In genomic region chr18:59666008-59666395, GRCh38 we compare ENCODE assay signal across 9 cellular contexts. TPM values are rescaled to one million over a fixed set of nuclear protein-coding genes. Genes with fewer than 3 reads are reported as not detected.
DNase-seq lines count a peak whose midpoint lies in the region; ATAC-seq and TF ChIP-seq lines count a peak whose summit lies in the region.
"Not testable (repeated sequence)": the region's sequence is repeated elsewhere in the genome, so short reads cannot be mapped to it uniquely, and the experiment has no call there.
"Had no signal": no experiment of that assay in that cellular context is flagged by ENCODE, and none has a peak within 500 bp of the region (broad histone marks: within the 10 kb centered on the region; RNA-seq: fewer than 3 reads in every experiment).

No MANE protein-coding gene starts in this region.

- H3K9me3 ChIP-seq in IMR-90 (ENCODE audit: control insufficient read depth, insufficient read depth, low read length); fibroblast of lung (ENCODE audit: control insufficient read depth, insufficient read depth, low read depth, low read length); left ventricle myocardium inferior (replicated peaks): not testable (repeated sequence)

- H3K23ac ChIP-seq in IMR-90 (ENCODE audit: low read depth, low read length), result peak overlapping the region; percentile 65

- peak overlapping the region; percentile 36 for H3K4me3 ChIP-seq in AG10803 (ENCODE audit: low read length)
- H3K4me3 ChIP-seq in IMR-90 (ENCODE audit: insufficient read depth, low read depth, low read length); astrocyte of the spinal cord (ENCODE audit: low read depth, low read length): not testable (repeated sequence)
- peak overlapping the region in 2 of 4 experiments; percentile 31 to 41 for H3K4me3 ChIP-seq in fibroblast of lung (replicated peaks in 1 of 4; ENCODE audit: control extremely low read depth in 1 of 4, insufficient read depth in 1 of 4, low read depth in 3 of 4, low read length in 4 of 4)
- peak overlapping the region; percentile 11 for H3K4me3 ChIP-seq in left ventricle myocardium inferior
- peak overlapping the region; percentile 37 for H3K4me3 ChIP-seq in skeletal muscle cell (ENCODE audit: low read depth, low read length)

- peaks cover 38 to 81% of the 10 kb centered on the region in 2 experiments for H3K79me1 ChIP-seq in IMR-90 (ENCODE audit: low read depth in 1 of 2, low read length in 2 of 2)

- intact Hi-C loops in IMR-90 (cut with micrococcal nuclease); left ventricle myocardium inferior (cut with micrococcal nuclease): not testable (repeated sequence)

- H3K18ac ChIP-seq in IMR-90 (ENCODE audit: low read depth, low read length), result peak overlapping the region; percentile 22

- peaks cover 22% of the 10 kb centered on the region for H3K9me1 ChIP-seq in IMR-90 (ENCODE audit: insufficient read depth, low read length)

- H3K4me1 Mint-ChIP-seq in nephron, result peaks cover 26% of the 10 kb centered on the region

- H3K4ac ChIP-seq in IMR-90 (ENCODE audit: low read depth, low read length), result peak overlapping the region; percentile 49

- in situ Hi-C loops in IMR-90 (cut with MboI; ENCODE audit: low sequenced_read_pairs); astrocyte of the spinal cord (cut with HindIII; ENCODE audit: low sequenced_read_pairs): not testable (repeated sequence)

- WGBS in IMR-90 (ENCODE audit: extremely low coverage in 2 of 2, insufficient read length in 1 of 2), 2 experiments, result no CpG with 5 or more reads among the region's 9 CpGs

- CTCF ChIA-PET in IMR-90 (lab: Yijun Ruan, JAX), result not testable (repeated sequence)

- H3K4me2 ChIP-seq in IMR-90 (ENCODE audit: low read depth, low read length) (peak overlapping the region; percentile 86), fibroblast of lung (ENCODE audit: extremely low read depth, insufficient read depth, low read length) (peak overlapping the region; percentile 55)

- POLR2A ChIA-PET in IMR-90 (lab: Charles Lee; ENCODE audit: unreplicated experiment), result interaction anchor here (0.7 kb wide), 3 partner anchors 28 to 263 kb away, joined by 3 to 10 read pairs (median 8); no protein-coding TSS in a partner anchor

- H3K79me2 ChIP-seq in fibroblast of lung (ENCODE audit: control insufficient read depth, insufficient read depth, low read length), result peaks cover 91% of the 10 kb centered on the region

- not testable (repeated sequence) for H3K36me3 ChIP-seq in IMR-90 (ENCODE audit: control insufficient read depth, insufficient read depth, low read length); fibroblast of lung (ENCODE audit: control insufficient read depth, insufficient read depth, low read length); left ventricle myocardium inferior

- H3K27me3 Mint-ChIP-seq in nephron (ENCODE audit: low read depth), result not testable (repeated sequence)

- peak overlapping the region in 1 of 2 experiments; percentile 53; a peak in 2 of 4 replicates for H4K8ac ChIP-seq in IMR-90 (ENCODE audit: low read depth in 2 of 2, low read length in 2 of 2)

- peak overlapping the region; percentile 1 for H2AFZ ChIP-seq in IMR-90 (replicated peaks; ENCODE audit: low read length, poor library complexity)
- H2AFZ ChIP-seq in fibroblast of lung (ENCODE audit: low read length), result not testable (repeated sequence)

- peak overlapping the region; percentile 17; the same call in 1 of the 2 replicates for H3K9ac ChIP-seq in IMR-90 (ENCODE audit: low read depth, low read length)
- H3K9ac ChIP-seq in fibroblast of lung (ENCODE audit: insufficient read depth, low read length), result not testable (repeated sequence)

- BruUV-seq in IMR-90 (replicated peaks; lab: Mats Ljungman, UMichigan), result not testable (repeated sequence)

- not testable (repeated sequence) for H3K9me3 Mint-ChIP-seq in nephron

- DNase-seq in AG10803 (ENCODE audit: low read depth) (peak; percentile 32), IMR-90 (peak; percentile 72), astrocyte of the spinal cord (ENCODE audit: low read depth, low spot score) (peak; percentile 19)
- DNase-seq in fibroblast of lung (ENCODE audit: low read depth in 2 of 2); left ventricle myocardium inferior; skeletal muscle cell (ENCODE audit: low read depth): not testable (repeated sequence)

- 0 out of 2 replicates have a peak overlapping the region, but pooled peaks have one; percentile 3 for H4K5ac ChIP-seq in IMR-90 (ENCODE audit: low read depth, low read length)

- H4K20me1 ChIP-seq in IMR-90 (ENCODE audit: insufficient read depth, low read length), result peaks cover 28% of the 10 kb centered on the region
- not testable (repeated sequence) for H4K20me1 ChIP-seq in fibroblast of lung (ENCODE audit: control insufficient read depth, extremely low read depth, insufficient read depth, low read length)

- TF ChIP-seq CTCF in AG10803 (conservative IDR thresholded peaks at IDR 0.05; ENCODE audit: low read length); IMR-90 (conservative IDR thresholded peaks at IDR 0.05; ENCODE audit: low read depth, low read length); astrocyte of the spinal cord (IDR thresholded peaks at IDR 0.05; ENCODE audit: low read depth, low read length); fibroblast of lung (conservative IDR thresholded peaks at IDR 0.05 in 1 of 2, IDR thresholded peaks at IDR 0.05 in 1 of 2; ENCODE audit: low read depth in 1 of 2, low read length in 2 of 2); left ventricle myocardium inferior (IDR thresholded peaks at IDR 0.05; ENCODE audit: borderline replicate concordance); nephron (IDR thresholded peaks at IDR 0.05; ENCODE audit: unreplicated experiment in 3 of 3): not testable (repeated sequence)

- H3K4me1 ChIP-seq in IMR-90 (ENCODE audit: control insufficient read depth, insufficient read depth, low read length), result peaks cover 33% of the 10 kb centered on the region
- peaks cover 35% of the 10 kb centered on the region for H3K4me1 ChIP-seq in fibroblast of lung (ENCODE audit: control insufficient read depth, extremely low read depth, insufficient read depth, low read length)
- H3K4me1 ChIP-seq in left ventricle myocardium inferior, result not testable (repeated sequence)

- H3K27ac ChIP-seq in IMR-90 (ENCODE audit: insufficient read depth, low read length), result peak overlapping the region; percentile 47; the same call in 1 of the 2 replicates
- H3K27ac ChIP-seq in fibroblast of lung (ENCODE audit: insufficient read depth, low read length); left ventricle myocardium inferior (replicated peaks): not testable (repeated sequence)

- TF ChIP-seq RAD21 in IMR-90 (IDR thresholded peaks at IDR 0.05; ENCODE audit: low read length), result not testable (repeated sequence)

- peaks cover 12% of the 10 kb centered on the region for H3K36me3 Mint-ChIP-seq in nephron (ENCODE audit: low read depth)

- H3K4me3 Mint-ChIP-seq in nephron, result peak overlapping the region; percentile 27 to 54 (median 46)

- not testable (repeated sequence) for H2AK9ac ChIP-seq in IMR-90 (replicated peaks; ENCODE audit: low read depth, low read length, poor library complexity)

- peak overlapping the region; percentile 75 for H2BK120ac ChIP-seq in IMR-90 (ENCODE audit: low read depth, low read length)

- peak overlapping the region; percentile 2 for H2AK5ac ChIP-seq in IMR-90 (ENCODE audit: low read depth, low read length)

- ATAC-seq in IMR-90 (ENCODE audit: low read depth), result not testable (repeated sequence)

- dilution Hi-C loops in IMR-90 (cut with HindIII; ENCODE audit: low sequenced_read_pairs, unreplicated experiment), result not testable (repeated sequence)

- peak overlapping the region; percentile 85 to 91 (median 90) for H3K27ac Mint-ChIP-seq in nephron

- H3K14ac ChIP-seq in IMR-90 (replicated peaks; ENCODE audit: low read depth, low read length), result peak overlapping the region; percentile 53

- not testable (repeated sequence) for H3K27me3 ChIP-seq in IMR-90 (ENCODE audit: control insufficient read depth, insufficient read depth, low read length); fibroblast of lung (ENCODE audit: control insufficient read depth, insufficient read depth, low read length); left ventricle myocardium inferior (ENCODE audit: low read depth)

- peak overlapping the region; percentile 79 for H2BK20ac ChIP-seq in IMR-90 (ENCODE audit: low read depth, low read length)

- peak; percentile 55; the same call in 1 of the 2 replicates for TF ChIP-seq POLR2A in IMR-90 (IDR thresholded peaks at IDR 0.05; ENCODE audit: low read depth, low read length)

- not testable (repeated sequence) for H2BK5ac ChIP-seq in IMR-90 (ENCODE audit: low read depth, low read length, poor library complexity, severe bottlenecking)

- not testable (repeated sequence) for H4K91ac ChIP-seq in IMR-90 (ENCODE audit: insufficient read depth, low read depth, low read length)

- H3K56ac ChIP-seq in IMR-90 (ENCODE audit: extremely low read depth, insufficient read depth, low read length), result peak overlapping the region; percentile 2; the same call in 1 of the 2 replicates

- H2BK15ac ChIP-seq in IMR-90 (ENCODE audit: low read depth, low read length), result peak overlapping the region; percentile 25; the same call in 2 of the 3 replicates

RNA-seq across cellular contexts. Expression of gene CCBE1, which starts 31.2 kb away (rescaled TPM):
- total RNA-seq in IMR-90 (2012; rRNA removed), result 93.9 and 148 TPM in 2 replicates
- 64.8 and 65.1 TPM in 2 replicates for polyA plus RNA-seq in IMR-90 (2012; rRNA removed)
- polyA plus RNA-seq in IMR-90 (2012; cell fraction: cytosol; rRNA removed), result 37.7 and 114 TPM in 2 replicates
- polyA plus RNA-seq in IMR-90 (2012; cell fraction: nucleus; rRNA removed; ENCODE audit: low replicate concordance), result 22.9 and 25.9 TPM in 2 replicates
- total RNA-seq in fibroblast of lung, result 60.9 and 122 TPM in 2 replicates
- polyA plus RNA-seq in fibroblast of lung, result 122 and 178 TPM in 2 replicates
- polyA plus RNA-seq in fibroblast of lung (2012), result 141 and 169 TPM in 2 replicates
- 94.6 and 298 TPM in 2 replicates for polyA minus RNA-seq in fibroblast of lung (ENCODE audit: low replicate concordance)
- total RNA-seq in left ventricle myocardium inferior, result 3.2 TPM
- total RNA-seq: SJCRH30 had no signal
- polyA plus RNA-seq: IgD-negative memory B cell had no signal

Comparison
In these comparisons a context has a peak if more than half of its experiments do, and no peak if none do; other contexts are left out.
1. RNA of gene CCBE1, which starts 31.2 kb away (total RNA-seq): 93.9 to 148 TPM in IMR-90 and 60.9 to 122 TPM in fibroblast of lung; 3.2 TPM in left ventricle myocardium inferior (single experiment); every median in the first group is over 10 times any median in the second.